In the genomic region with DNA sequence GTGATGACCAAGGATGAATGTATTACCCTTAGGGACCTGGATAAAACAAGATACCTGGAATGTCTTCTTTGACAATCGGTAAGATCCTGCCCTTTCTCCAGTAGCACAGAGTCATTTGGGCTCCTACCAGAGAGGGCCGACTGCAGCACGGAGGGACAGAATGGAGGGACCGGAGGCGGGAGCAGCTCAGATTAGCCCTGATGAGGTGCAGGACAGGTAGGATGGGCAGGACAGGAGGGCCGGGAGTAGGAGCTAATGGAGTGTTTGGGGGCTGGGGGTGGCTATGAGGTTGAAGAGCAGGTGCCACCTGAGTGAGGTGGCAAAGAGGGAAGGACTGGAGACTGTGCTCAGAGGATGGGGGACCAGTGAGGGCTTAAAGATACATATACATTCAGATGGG, we compare ENCODE assay signal across 1 cellular context.
TF ChIP-seq lines count a peak whose summit lies in the region.

No MANE protein-coding gene starts in this region.

TF ChIP-seq in HepG2, 621 proteins besides CTCF, POLR2A, EP300 and RAD21:
- no peak for TF ChIP-seq ASH2L (IDR thresholded peaks at IDR 0.05; ENCODE audit: insufficient read length, low read depth, low read length)
- TF ChIP-seq BHLHE40 (IDR thresholded peaks at IDR 0.05; ENCODE audit: low read length): no peak
- TF ChIP-seq, protein P1, sequence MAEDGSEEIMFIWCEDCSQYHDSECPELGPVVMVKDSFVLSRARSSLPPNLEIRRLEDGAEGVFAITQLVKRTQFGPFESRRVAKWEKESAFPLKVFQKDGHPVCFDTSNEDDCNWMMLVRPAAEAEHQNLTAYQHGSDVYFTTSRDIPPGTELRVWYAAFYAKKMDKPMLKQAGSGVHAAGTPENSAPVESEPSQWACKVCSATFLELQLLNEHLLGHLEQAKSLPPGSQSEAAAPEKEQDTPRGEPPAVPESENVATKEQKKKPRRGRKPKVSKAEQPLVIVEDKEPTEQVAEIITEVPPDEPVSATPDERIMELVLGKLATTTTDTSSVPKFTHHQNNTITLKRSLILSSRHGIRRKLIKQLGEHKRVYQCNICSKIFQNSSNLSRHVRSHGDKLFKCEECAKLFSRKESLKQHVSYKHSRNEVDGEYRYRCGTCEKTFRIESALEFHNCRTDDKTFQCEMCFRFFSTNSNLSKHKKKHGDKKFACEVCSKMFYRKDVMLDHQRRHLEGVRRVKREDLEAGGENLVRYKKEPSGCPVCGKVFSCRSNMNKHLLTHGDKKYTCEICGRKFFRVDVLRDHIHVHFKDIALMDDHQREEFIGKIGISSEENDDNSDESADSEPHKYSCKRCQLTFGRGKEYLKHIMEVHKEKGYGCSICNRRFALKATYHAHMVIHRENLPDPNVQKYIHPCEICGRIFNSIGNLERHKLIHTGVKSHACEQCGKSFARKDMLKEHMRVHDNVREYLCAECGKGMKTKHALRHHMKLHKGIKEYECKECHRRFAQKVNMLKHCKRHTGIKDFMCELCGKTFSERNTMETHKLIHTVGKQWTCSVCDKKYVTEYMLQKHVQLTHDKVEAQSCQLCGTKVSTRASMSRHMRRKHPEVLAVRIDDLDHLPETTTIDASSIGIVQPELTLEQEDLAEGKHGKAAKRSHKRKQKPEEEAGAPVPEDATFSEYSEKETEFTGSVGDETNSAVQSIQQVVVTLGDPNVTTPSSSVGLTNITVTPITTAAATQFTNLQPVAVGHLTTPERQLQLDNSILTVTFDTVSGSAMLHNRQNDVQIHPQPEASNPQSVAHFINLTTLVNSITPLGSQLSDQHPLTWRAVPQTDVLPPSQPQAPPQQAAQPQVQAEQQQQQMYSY (CRISPR knock-in tag; IDR thresholded peaks at IDR 0.05): no peak
- no peak for TF ChIP-seq SIX4 (CRISPR knock-in tag; IDR thresholded peaks at IDR 0.05)
- no peak for TF ChIP-seq PLRG1 (conservative IDR thresholded peaks at IDR 0.05)
- TF ChIP-seq, protein P2, sequence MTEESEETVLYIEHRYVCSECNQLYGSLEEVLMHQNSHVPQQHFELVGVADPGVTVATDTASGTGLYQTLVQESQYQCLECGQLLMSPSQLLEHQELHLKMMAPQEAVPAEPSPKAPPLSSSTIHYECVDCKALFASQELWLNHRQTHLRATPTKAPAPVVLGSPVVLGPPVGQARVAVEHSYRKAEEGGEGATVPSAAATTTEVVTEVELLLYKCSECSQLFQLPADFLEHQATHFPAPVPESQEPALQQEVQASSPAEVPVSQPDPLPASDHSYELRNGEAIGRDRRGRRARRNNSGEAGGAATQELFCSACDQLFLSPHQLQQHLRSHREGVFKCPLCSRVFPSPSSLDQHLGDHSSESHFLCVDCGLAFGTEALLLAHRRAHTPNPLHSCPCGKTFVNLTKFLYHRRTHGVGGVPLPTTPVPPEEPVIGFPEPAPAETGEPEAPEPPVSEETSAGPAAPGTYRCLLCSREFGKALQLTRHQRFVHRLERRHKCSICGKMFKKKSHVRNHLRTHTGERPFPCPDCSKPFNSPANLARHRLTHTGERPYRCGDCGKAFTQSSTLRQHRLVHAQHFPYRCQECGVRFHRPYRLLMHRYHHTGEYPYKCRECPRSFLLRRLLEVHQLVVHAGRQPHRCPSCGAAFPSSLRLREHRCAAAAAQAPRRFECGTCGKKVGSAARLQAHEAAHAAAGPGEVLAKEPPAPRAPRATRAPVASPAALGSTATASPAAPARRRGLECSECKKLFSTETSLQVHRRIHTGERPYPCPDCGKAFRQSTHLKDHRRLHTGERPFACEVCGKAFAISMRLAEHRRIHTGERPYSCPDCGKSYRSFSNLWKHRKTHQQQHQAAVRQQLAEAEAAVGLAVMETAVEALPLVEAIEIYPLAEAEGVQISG (CRISPR knock-in tag; IDR thresholded peaks at IDR 0.05): no peak
- TF ChIP-seq ZNF569 (CRISPR knock-in tag; IDR thresholded peaks at IDR 0.05; ENCODE audit: borderline replicate concordance): no peak
- TF ChIP-seq CHD2 (IDR thresholded peaks at IDR 0.05; ENCODE audit: low read depth, low read length): no peak
- TF ChIP-seq ZNF747 (CRISPR knock-in tag; IDR thresholded peaks at IDR 0.05; ENCODE audit: borderline replicate concordance): no peak
- TF ChIP-seq NPAS2 (CRISPR knock-in tag; IDR thresholded peaks at IDR 0.05; ENCODE audit: borderline replicate concordance): no peak
- TF ChIP-seq ZNF7 (CRISPR knock-in tag; IDR thresholded peaks at IDR 0.05): no peak
- TF ChIP-seq, protein P3, sequence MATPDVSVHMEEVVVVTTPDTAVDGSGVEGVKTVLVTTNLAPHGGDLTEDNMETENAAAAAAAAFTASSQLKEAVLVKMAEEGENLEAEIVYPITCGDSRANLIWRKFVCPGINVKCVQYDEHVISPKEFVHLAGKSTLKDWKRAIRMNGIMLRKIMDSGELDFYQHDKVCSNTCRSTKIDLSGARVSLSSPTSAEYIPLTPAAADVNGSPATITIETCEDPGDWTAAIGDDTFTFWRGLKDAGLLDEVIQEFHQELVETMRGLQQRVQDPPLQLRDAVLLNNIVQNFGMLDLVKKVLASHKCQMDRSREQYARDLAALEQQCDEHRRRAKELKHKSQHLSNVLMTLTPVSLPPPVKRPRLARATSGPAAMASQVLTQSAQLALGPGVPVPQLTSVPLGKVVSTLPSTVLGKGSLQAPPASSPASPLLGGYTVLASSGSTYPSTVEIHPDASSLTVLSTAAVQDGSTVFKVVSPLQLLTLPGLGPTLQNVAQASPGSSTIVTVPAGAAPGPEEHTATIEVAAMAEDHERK (CRISPR knock-in tag; IDR thresholded peaks at IDR 0.05; ENCODE audit: low read depth): no peak
- no peak for TF ChIP-seq SETDB1 (CRISPR knock-in tag; IDR thresholded peaks at IDR 0.05; ENCODE audit: borderline replicate concordance)
- TF ChIP-seq, protein P4, sequence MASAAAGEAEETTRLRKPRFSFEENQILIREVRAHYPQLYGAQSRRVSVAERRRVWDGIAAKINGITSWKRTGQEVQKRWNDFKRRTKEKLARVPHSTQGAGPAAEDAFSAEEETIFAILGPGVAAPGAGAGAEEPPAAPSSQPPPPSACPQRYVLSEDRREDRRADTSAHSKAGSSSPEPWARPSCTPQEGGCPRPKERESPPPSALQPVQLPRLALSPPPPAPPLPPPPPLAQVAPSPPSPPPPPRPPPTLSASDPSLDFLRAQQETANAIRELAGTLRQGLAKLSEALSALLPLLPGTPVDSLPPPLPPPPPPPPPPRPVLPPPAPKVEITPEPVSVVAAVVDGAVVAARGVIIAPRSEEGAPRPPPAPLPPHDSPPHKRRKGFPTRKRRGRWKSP (CRISPR knock-in tag; IDR thresholded peaks at IDR 0.05): no peak
- TF ChIP-seq CEBPG (CRISPR knock-in tag; IDR thresholded peaks at IDR 0.05): no peak
- no peak for TF ChIP-seq ZNF225 (CRISPR knock-in tag; IDR thresholded peaks at IDR 0.05)
- TF ChIP-seq TBP (CRISPR knock-in tag; IDR thresholded peaks at IDR 0.05): no peak
- TF ChIP-seq PITX1 (CRISPR knock-in tag; IDR thresholded peaks at IDR 0.05): no peak
